In genomic region chr11:93747122-93747521, GRCh38 we compare ENCODE assay signal across 12 cellular contexts. TPM values are rescaled to one million over a fixed set of nuclear protein-coding genes. Genes with fewer than 3 reads are reported as not detected.
DNase-seq lines count a peak whose midpoint lies in the region; ATAC-seq and TF ChIP-seq lines count a peak whose summit lies in the region.
"Had no signal": no experiment of that assay in that cellular context is flagged by ENCODE, and none has a peak within 500 bp of the region (broad histone marks: within the 10 kb centered on the region; RNA-seq: fewer than 3 reads in every experiment).

No MANE protein-coding gene starts in this region.

- H3K4me1 ChIP-seq in SJCRH30 = no peaks in the 10 kb centered on the region
- peaks cover 6 to 48% (median 27%) of the 10 kb centered on the region in 4 donors for H3K4me1 ChIP-seq in transverse colon

- peak overlapping the region; percentile 99 for H3K27ac ChIP-seq in VCaP
- H3K27ac ChIP-seq in SJCRH30 = no peak overlapping the region
- peak overlapping the region in 1 of 4 donors; percentile 2 for H3K27ac ChIP-seq in transverse colon

- no peak for TF ChIP-seq EP300 in transverse colon (IDR thresholded peaks at IDR 0.05; ENCODE audit: low read depth)

- no peak overlapping the region for H3K27ac Mint-ChIP-seq in mesothelial cell of epicardium

- in situ Hi-C loops in transverse colon (cut with MboI; ENCODE audit: low pct_ligation_motif_present in 1 of 4, low pct_unique_long_range_greater_than_20kb in 1 of 4, low sequenced_read_pairs in 3 of 4) = loop anchor here in 2 of 4 donors (25.0 kb wide), 1 partner anchor 740 kb away; the partner anchor contains the start of genes ANKRD49 (in 2 of the 2) and MRE11 (in 2 of the 2)

- TF ChIP-seq POLR2A in transverse colon (IDR thresholded peaks at IDR 0.05) = no peak

- peaks cover 5% of the 10 kb centered on the region for H3K36me3 Mint-ChIP-seq in mesothelial cell of epicardium

- no peak for TF ChIP-seq CTCF in VCaP (conservative IDR thresholded peaks at IDR 0.05)
- no peak for TF ChIP-seq CTCF in mesothelial cell of epicardium (IDR thresholded peaks at IDR 0.05; ENCODE audit: unreplicated experiment)
- TF ChIP-seq CTCF in transverse colon (IDR thresholded peaks at IDR 0.05) = no peak

- intact Hi-C loops in transverse colon (cut with DNase I; ENCODE audit: low total_unique reads) = no loop called here

- H3K27me3 ChIP-seq in SJCRH30 (no peaks in the 10 kb centered on the region), transverse colon (no peaks in the 10 kb centered on the region)

- H3K9me3 Mint-ChIP-seq in mesothelial cell of epicardium = no peaks in the 10 kb centered on the region

- H3K4me1 Mint-ChIP-seq in mesothelial cell of epicardium = peaks cover 12% of the 10 kb centered on the region

- H3K36me3 ChIP-seq in SJCRH30 = no peaks in the 10 kb centered on the region
- H3K36me3 ChIP-seq in transverse colon = peaks cover 0 to 4% (median 2%) of the 10 kb centered on the region in 4 donors

- ATAC-seq in GM18511 (IDR thresholded peaks at IDR 0.05; ENCODE audit: unreplicated experiment) (peak; percentile 94), GM21381 (IDR thresholded peaks at IDR 0.05; ENCODE audit: unreplicated experiment) (peak; percentile 96), HG02973 (IDR thresholded peaks at IDR 0.05; ENCODE audit: unreplicated experiment) (peak; percentile 79), GM21360 (IDR thresholded peaks at IDR 0.05; ENCODE audit: unreplicated experiment) (no peak)
- ATAC-seq: left ventricle myocardium superior had no signal

- no peak overlapping the region for H3K4me3 ChIP-seq in SJCRH30
- H3K4me3 ChIP-seq in transverse colon = no peak overlapping the region

- no peak for DNase-seq in mesothelial cell of epicardium (ENCODE audit: low spot score in 2 of 2, unreplicated experiment in 2 of 2)
- DNase-seq in SJCRH30 = no peak
- no peak for DNase-seq in transverse colon
- DNase-seq: left ventricle myocardium superior, NCI-H1105, NCI-H69, Right ventricle myocardium superior had no signal

- no peaks in the 10 kb centered on the region for H3K9me3 ChIP-seq in SJCRH30 (replicated peaks)
- H3K9me3 ChIP-seq in transverse colon = no peaks in the 10 kb centered on the region

- 36 to 50% methylated on average over 1 of the region's 1 CpG for WGBS in transverse colon (ENCODE audit: low coverage in 1 of 2), 2 donors

- no peak overlapping the region for H3K4me3 Mint-ChIP-seq in mesothelial cell of epicardium

- no peaks in the 10 kb centered on the region for H3K27me3 Mint-ChIP-seq in mesothelial cell of epicardium (ENCODE audit: low read depth)

RNA-seq across cellular contexts. Expression of gene C11orf54, which starts 5.7 kb away (rescaled TPM):
- total RNA-seq in mesothelial cell of epicardium (29.0 to 37.7 TPM (median 34.5 TPM) in 3 replicates), transverse colon (100 to 1,000 TPM in 2 of 4 donors, 10 to 100 TPM in 2; 33.3 to 160 (median 105) TPM)
- total RNA-seq in SJCRH30 (2014; rRNA removed; shearing (Covaris generic)) = 22.3 and 23.9 TPM in 2 replicates

RNA-seq across cellular contexts. Expression of gene TAF1D, which starts 5.8 kb away (rescaled TPM):
- total RNA-seq in mesothelial cell of epicardium (155 to 166 TPM (median 155 TPM) in 3 replicates), transverse colon (100 to 1,000 TPM; 105 to 444 (median 166) TPM)
- total RNA-seq in SJCRH30 (2014; rRNA removed; shearing (Covaris generic)) = 223 and 227 TPM in 2 replicates

RNA-seq across cellular contexts. Expression of gene MED17, which starts 37.0 kb away (rescaled TPM):
- total RNA-seq in mesothelial cell of epicardium (54.0 to 58.4 TPM (median 55.5 TPM) in 3 replicates), transverse colon (10 to 100 TPM; 17.1 to 29.1 (median 25.1) TPM)
- 29.0 TPM in 2 replicates for total RNA-seq in SJCRH30 (2014; rRNA removed; shearing (Covaris generic))
